ENCODE assay signal across 27 cellular contexts in genomic region chr1:66248257-66248656, GRCh38.
DNase-seq lines count a peak whose midpoint lies in the region; ATAC-seq and TF ChIP-seq lines count a peak whose summit lies in the region.
"Had no signal": no experiment of that assay in that cellular context is flagged by ENCODE, and none has a peak within 500 bp of the region (broad histone marks: within the 10 kb centered on the region; RNA-seq: fewer than 3 reads in every experiment).

No MANE protein-coding gene starts in this region.

- intact Hi-C loops in Right ventricle myocardium inferior (cut with DNase I) (no loop called here), left ventricle myocardium inferior (cut with micrococcal nuclease) (no loop called here), dorsolateral prefrontal cortex (cut with DNase I) (no loop called here)

- ATAC-seq in Right ventricle myocardium inferior: peak; percentile 52
- ATAC-seq in activated CD8-positive, alpha-beta T cell treated with anti-CD3 and anti-CD28 coated beads, Interleukin-2, amount 10 ng/mL, durations not matched to agents 7 days and 5 days: no peak
- ATAC-seq: left lung; naive thymus-derived CD8-positive, alpha-beta T cell; pancreas had no signal

- H3K4me1 ChIP-seq in left ventricle myocardium inferior (peaks cover under 1% of the 10 kb centered on the region), tibial nerve (peaks cover 0 to 18% (median 10%) of the 10 kb centered on the region in 4 donors)
- H3K4me1 ChIP-seq: adrenal gland, colonic mucosa, pancreas had no signal

- H3K9me3 ChIP-seq in left ventricle myocardium inferior (replicated peaks) (no peaks in the 10 kb centered on the region), SK-N-MC (ENCODE audit: low read depth, low read length) (no peaks in the 10 kb centered on the region), tibial nerve (no peaks in the 10 kb centered on the region)
- H3K9me3 ChIP-seq: adrenal gland, colonic mucosa, gastrocnemius medialis, left lung, pancreas had no signal

- TF ChIP-seq EP300 in tibial nerve (IDR thresholded peaks at IDR 0.05): no peak

- H3K4me1 Mint-ChIP-seq in activated CD8-positive, alpha-beta T cell treated with anti-CD3 and anti-CD28 coated beads, Interleukin-2, amount 10 ng/mL, durations not matched to agents 7 days and 5 days (ENCODE audit: low read depth): peaks cover 45% of the 10 kb centered on the region

- H3K4me3 ChIP-seq in left ventricle myocardium inferior (no peak overlapping the region), SK-N-MC (peak overlapping the region; percentile 16; the same call in 1 of the 2 replicates), dorsolateral prefrontal cortex (no peak overlapping the region), tibial nerve (no peak overlapping the region)
- H3K4me3 ChIP-seq: adrenal gland, colonic mucosa, gastrocnemius medialis, hepatocyte, left lung, pancreas had no signal

- no peaks in the 10 kb centered on the region for H3K9me3 Mint-ChIP-seq in activated CD8-positive, alpha-beta T cell treated with anti-CD3 and anti-CD28 coated beads, Interleukin-2, amount 10 ng/mL, durations not matched to agents 7 days and 5 days (ENCODE audit: insufficient read depth)
- H3K9me3 Mint-ChIP-seq: CD4-positive, alpha-beta T cell; endodermal cell; HFFc6; naive thymus-derived CD8-positive, alpha-beta T cell had no signal

- no peak for TF ChIP-seq POLR2A in tibial nerve (IDR thresholded peaks at IDR 0.05)

- CTCF ChIA-PET in activated CD8-positive, alpha-beta T cell treated with anti-CD3 and anti-CD28 coated beads, Interleukin-2, amount 10 ng/mL, durations not matched to agents 7 days and 5 days (lab: Charles Lee): interaction anchor here (0.8 to 20.4 kb wide), 11 partner anchors 8 to 291 kb away, joined by 3 to 703 read pairs (median 5); no protein-coding TSS in a partner anchor

- H3K27me3 Mint-ChIP-seq in activated CD8-positive, alpha-beta T cell treated with anti-CD3 and anti-CD28 coated beads, Interleukin-2, amount 10 ng/mL, durations not matched to agents 7 days and 5 days (ENCODE audit: low read depth): no peaks in the 10 kb centered on the region
- H3K27me3 Mint-ChIP-seq: CD4-positive, alpha-beta T cell; naive thymus-derived CD8-positive, alpha-beta T cell had no signal

- WGBS in tibial nerve, 2 donors: 36 to 52% methylated on average over 1 of the region's 1 CpG

- H3K27ac ChIP-seq in left ventricle myocardium inferior (replicated peaks) (no peak overlapping the region), SK-N-MC (peak overlapping the region; percentile 91), dorsolateral prefrontal cortex (peak overlapping the region in 52 of 59 donors; percentile 8 to 97 (median 90)), tibial nerve (peak overlapping the region in 3 of 4 donors; percentile 6 to 71 (median 33))
- H3K27ac ChIP-seq: brain microvascular endothelial cell, colonic mucosa, gastrocnemius medialis, hepatocyte, left lung, pancreas had no signal

- no peak overlapping the region for H3K4me3 Mint-ChIP-seq in activated CD8-positive, alpha-beta T cell treated with anti-CD3 and anti-CD28 coated beads, Interleukin-2, amount 10 ng/mL, durations not matched to agents 7 days and 5 days
- H3K4me3 Mint-ChIP-seq: endodermal cell, HFFc6 had no signal

- POLR2A ChIA-PET in activated CD8-positive, alpha-beta T cell treated with anti-CD3 and anti-CD28 coated beads, Interleukin-2, amount 10 ng/mL, durations not matched to agents 7 days and 5 days (lab: Charles Lee): interaction anchor here (2.2 kb wide), 1 partner anchor 197 kb away, joined by 11 read pairs; no protein-coding TSS in a partner anchor

- H3K36me3 ChIP-seq in left ventricle myocardium inferior: no peaks in the 10 kb centered on the region
- no peaks in the 10 kb centered on the region for H3K36me3 ChIP-seq in SK-N-MC (ENCODE audit: insufficient read depth, low read length)
- H3K36me3 ChIP-seq in tibial nerve: no peaks in the 10 kb centered on the region
- H3K36me3 ChIP-seq: adrenal gland, brain microvascular endothelial cell, colonic mucosa, gastrocnemius medialis, left lung, pancreas had no signal

- no peaks in the 10 kb centered on the region for H3K36me3 Mint-ChIP-seq in activated CD8-positive, alpha-beta T cell treated with anti-CD3 and anti-CD28 coated beads, Interleukin-2, amount 10 ng/mL, durations not matched to agents 7 days and 5 days (ENCODE audit: low read depth)
- H3K36me3 Mint-ChIP-seq: naive thymus-derived CD8-positive, alpha-beta T cell had no signal

- DNase-seq in Right ventricle myocardium inferior (ENCODE audit: missing footprints) (no peak), left ventricle myocardium inferior (no peak), SK-N-MC (ENCODE audit: low read depth, low spot score) (no peak), dorsolateral prefrontal cortex (no peak), tibial nerve (ENCODE audit: low spot score in 2 of 2) (no peak), DMS 273 (lab: John Stamatoyannopoulos, UW; ENCODE audit: unreplicated experiment) (no peak)
- DNase-seq in activated CD8-positive, alpha-beta T cell treated with anti-CD3 and anti-CD28 coated beads, Interleukin-2, amount 10 ng/mL, durations not matched to agents 7 days and 5 days: no peak
- DNase-seq: activated CD4-positive, CD25-positive, alpha-beta regulatory T cell; activated gamma-delta T cell; adrenal gland; brain microvascular endothelial cell; CD4-positive, alpha-beta T cell; colonic mucosa; endodermal cell; gastrocnemius medialis; HFFc6; left lung; midbrain; naive thymus-derived CD8-positive, alpha-beta T cell; NCI-H1417; NCI-H2081; NCI-H774; pancreas; RPMI8226; stimulated activated CD4-positive, alpha-beta T cell treated with anti-CD3 and anti-CD28 coated beads, Interleukin-4, amount 100 ng/mL, for 1 hour; stimulated activated naive CD4-positive, alpha-beta T cell had no signal

- no peak overlapping the region for H3K27ac Mint-ChIP-seq in activated CD8-positive, alpha-beta T cell treated with anti-CD3 and anti-CD28 coated beads, Interleukin-2, amount 10 ng/mL, durations not matched to agents 7 days and 5 days
- H3K27ac Mint-ChIP-seq: endodermal cell, HFFc6 had no signal

- H3K27me3 ChIP-seq in left ventricle myocardium inferior (ENCODE audit: low read depth) (no peaks in the 10 kb centered on the region), dorsolateral prefrontal cortex (no peaks in the 10 kb centered on the region), tibial nerve (no peaks in the 10 kb centered on the region)
- H3K27me3 ChIP-seq: adrenal gland, brain microvascular endothelial cell, colonic mucosa, gastrocnemius medialis, hepatocyte, left lung had no signal

- H3K9ac ChIP-seq in SK-N-MC (ENCODE audit: insufficient read length): no peak overlapping the region

- TF ChIP-seq CTCF in left ventricle myocardium inferior (IDR thresholded peaks at IDR 0.05; ENCODE audit: borderline replicate concordance): no peak
- TF ChIP-seq CTCF in dorsolateral prefrontal cortex (IDR thresholded peaks at IDR 0.05 in 54 of 56, conservative IDR thresholded peaks at IDR 0.05 in 2 of 56; ENCODE audit: low read depth in 1 of 56, partially characterized antibody in 56 of 56): no peak
- TF ChIP-seq CTCF in tibial nerve (IDR thresholded peaks at IDR 0.05): peak in 1 of 5 experiments; percentile 9
